1 cellular context compared by ENCODE assay signal in genomic region chr7:116273283-116273917, GRCh38.
TF ChIP-seq lines count a peak whose summit lies in the region.

No MANE protein-coding gene starts in this region.

TF ChIP-seq in A549, 52 proteins besides CTCF, POLR2A, EP300 and RAD21 (continued from another document):
- TF ChIP-seq PBX3 (IDR thresholded peaks at IDR 0.05) (peak; percentile 85), GATA3 (IDR thresholded peaks at IDR 0.05; ENCODE audit: borderline replicate concordance) (peak; percentile 100), EHF (CRISPR knock-in tag; IDR thresholded peaks at IDR 0.05) (no peak), HMGXB4 (CRISPR knock-in tag; IDR thresholded peaks at IDR 0.05; ENCODE audit: borderline replicate concordance) (no peak), POLR2AphosphoS2 (conservative IDR thresholded peaks at IDR 0.05; ENCODE audit: low read length) (no peak), HES2 (IDR thresholded peaks at IDR 0.05) (peak; percentile 58; the same call in 1 of the 2 replicates), BHLHE40 (IDR thresholded peaks at IDR 0.05; ENCODE audit: low read depth, low read length) (no peak), CEBPB (IDR thresholded peaks at IDR 0.05) (peak; percentile 73 to 97), CBX2 (IDR thresholded peaks at IDR 0.05; ENCODE audit: borderline replicate concordance, low read depth) (no peak), FOSL2 (IDR thresholded peaks at IDR 0.05) (no peak), FOSL2 (CRISPR knock-in tag; IDR thresholded peaks at IDR 0.05) (peak; percentile 82), ZNF302 (CRISPR knock-in tag; IDR thresholded peaks at IDR 0.05) (no peak), E2F6 (IDR thresholded peaks at IDR 0.05; ENCODE audit: borderline replicate concordance, low read depth) (no peak), MAX (IDR thresholded peaks at IDR 0.05) (peak; percentile 78), MAFK (IDR thresholded peaks at IDR 0.05; ENCODE audit: partially characterized antibody) (peak; percentile 14), FOSB (CRISPR knock-in tag; IDR thresholded peaks at IDR 0.05) (no peak), KDM1A (IDR thresholded peaks at IDR 0.05; ENCODE audit: low read depth) (no peak), USF2 (IDR thresholded peaks at IDR 0.05) (no peak), PHF8 (IDR thresholded peaks at IDR 0.05; ENCODE audit: borderline replicate concordance, low read depth) (no peak), NPAS2 (CRISPR knock-in tag; IDR thresholded peaks at IDR 0.05; ENCODE audit: borderline replicate concordance) (no peak), ELK1 (IDR thresholded peaks at IDR 0.05; ENCODE audit: low read depth, low read length) (no peak), ATOH8 (CRISPR knock-in tag; IDR thresholded peaks at IDR 0.05; ENCODE audit: low read depth) (no peak), EHMT2 (IDR thresholded peaks at IDR 0.05; ENCODE audit: low read depth) (no peak), ZSCAN20 (CRISPR knock-in tag; IDR thresholded peaks at IDR 0.05) (no peak), CHD2 (IDR thresholded peaks at IDR 0.05; ENCODE audit: low read length, partially characterized antibody) (no peak), JUN (IDR thresholded peaks at IDR 0.05) (peak; percentile 58 to 75; a peak in 3 of 5 replicates), HDAC2 (IDR thresholded peaks at IDR 0.05) (no peak), RNF2 (IDR thresholded peaks at IDR 0.05; ENCODE audit: borderline replicate concordance, low read depth) (no peak), ZFP36 (IDR thresholded peaks at IDR 0.05; ENCODE audit: borderline replicate concordance, partially characterized antibody) (peak; percentile 29), NFE2L2 (conservative IDR thresholded peaks at IDR 0.05; ENCODE audit: low read length) (no peak), JUNB (IDR thresholded peaks at IDR 0.05) (peak; percentile 72), KDM5A (IDR thresholded peaks at IDR 0.05) (no peak), RARB (CRISPR knock-in tag; IDR thresholded peaks at IDR 0.05) (peak; percentile 41; the same call in 1 of the 2 replicates), SREBF2 (IDR thresholded peaks at IDR 0.05) (no peak), TP53 (CRISPR knock-in tag; IDR thresholded peaks at IDR 0.05) (no peak), NR3C1 (IDR thresholded peaks at IDR 0.05) (no peak), CBX8 (IDR thresholded peaks at IDR 0.05) (no peak), CHD4 (IDR thresholded peaks at IDR 0.05; ENCODE audit: borderline replicate concordance) (no peak), MAZ (IDR thresholded peaks at IDR 0.05; ENCODE audit: borderline replicate concordance, low read depth, low read length) (no peak)
